ENCODE assay signal across 8 cellular contexts in genomic region chr6:18823782-18824386, GRCh38.
DNase-seq lines count a peak whose midpoint lies in the region; ATAC-seq and TF ChIP-seq lines count a peak whose summit lies in the region.

No MANE protein-coding gene starts in this region.

- peak; percentile 58 for TF ChIP-seq CTCF in DND-41 (IDR thresholded peaks at IDR 0.05; ENCODE audit: borderline replicate concordance, extremely low read depth, low read length, poor library complexity, severe bottlenecking)

- DNase-seq in DND-41, result peak; percentile 21
- peak; percentile 78 for DNase-seq in HT-29 (ENCODE audit: low spot score)
- DNase-seq in activated CD4-positive, alpha-beta T cell treated with anti-CD3 and anti-CD28 coated beads, Interleukin-2, amount 50 U/mL, for 48 hours, result peak; percentile 63 to 70
- peak; percentile 41 for DNase-seq in kidney tubule cell (ENCODE audit: low spot score)
- DNase-seq in effector memory CD4-positive, alpha-beta T cell, result no peak
- no peak for DNase-seq in germinal center (ENCODE audit: low spot score)
- no peak for DNase-seq in NCI-H187 treated with DMSO at 0.1 percent for 48 hours (lab: John Stamatoyannopoulos, UW)

- peaks cover 7% of the 10 kb centered on the region for H3K9me3 ChIP-seq in DND-41 (ENCODE audit: insufficient read depth, low read length, severe bottlenecking)
- H3K9me3 ChIP-seq in effector memory CD4-positive, alpha-beta T cell (ENCODE audit: control insufficient read depth, low read length), result peaks cover 5% of the 10 kb centered on the region

- no peaks in the 10 kb centered on the region for H3K27me3 ChIP-seq in DND-41 (ENCODE audit: insufficient read depth, low read length, poor library complexity)
- H3K27me3 ChIP-seq in effector memory CD4-positive, alpha-beta T cell (replicated peaks; ENCODE audit: control insufficient read depth, insufficient read depth, low read length, poor library complexity, severe bottlenecking), result no peaks in the 10 kb centered on the region

- no peak overlapping the region for H3K4me2 ChIP-seq in DND-41 (ENCODE audit: insufficient read depth, low read length)

- H3K36me3 ChIP-seq in DND-41 (ENCODE audit: insufficient read depth, low read length), result no peaks in the 10 kb centered on the region
- H3K36me3 ChIP-seq in effector memory CD4-positive, alpha-beta T cell (ENCODE audit: control insufficient read depth, insufficient read depth, low read length), result no peaks in the 10 kb centered on the region

- H3K4me1 ChIP-seq in DND-41 (ENCODE audit: insufficient read depth, low read length), result no peaks in the 10 kb centered on the region
- no peaks in the 10 kb centered on the region for H3K4me1 ChIP-seq in effector memory CD4-positive, alpha-beta T cell (ENCODE audit: control insufficient read depth, insufficient read depth, low read length, poor library complexity, severe bottlenecking)

- no peak overlapping the region for H3K9ac ChIP-seq in DND-41 (ENCODE audit: low read depth, low read length)

- no peak for ATAC-seq in DND-41 (ENCODE audit: insufficient read depth, low read depth)
- no peak for ATAC-seq in GM19455 (IDR thresholded peaks at IDR 0.05; ENCODE audit: unreplicated experiment)

- H2AFZ ChIP-seq in DND-41 (ENCODE audit: low read depth, low read length), result no peak overlapping the region

- H3K79me2 ChIP-seq in DND-41 (ENCODE audit: insufficient read depth, low read length), result no peaks in the 10 kb centered on the region

- H3K27ac ChIP-seq in DND-41 (ENCODE audit: low read length), result no peak overlapping the region
- no peak overlapping the region for H3K27ac ChIP-seq in effector memory CD4-positive, alpha-beta T cell (ENCODE audit: insufficient read depth, low read length, poor library complexity, severe bottlenecking)

- no peaks in the 10 kb centered on the region for H4K20me1 ChIP-seq in DND-41 (ENCODE audit: insufficient read depth, low read length)

- H3K4me3 ChIP-seq in DND-41 (ENCODE audit: low read depth in 1 of 2, low read length in 2 of 2), result no peak overlapping the region
- no peak overlapping the region for H3K4me3 ChIP-seq in effector memory CD4-positive, alpha-beta T cell (ENCODE audit: insufficient read depth, low read depth, low read length, poor library complexity, severe bottlenecking)

Comparison
In these comparisons a context has a peak if more than half of its experiments do, and no peak if none do; other contexts are left out.
1. DNase-seq: peak in DND-41 (single experiment), HT-29 (single experiment), activated CD4-positive, alpha-beta T cell treated with anti-CD3 and anti-CD28 coated beads, Interleukin-2, amount 50 U/mL, for 48 hours (2 of 2) and kidney tubule cell (single experiment); none in effector memory CD4-positive, alpha-beta T cell (0 of 3), germinal center (single experiment) and NCI-H187 treated with DMSO at 0.1 percent for 48 hours (single experiment).